ENCODE assay signal across 12 cellular contexts in the genomic region with DNA sequence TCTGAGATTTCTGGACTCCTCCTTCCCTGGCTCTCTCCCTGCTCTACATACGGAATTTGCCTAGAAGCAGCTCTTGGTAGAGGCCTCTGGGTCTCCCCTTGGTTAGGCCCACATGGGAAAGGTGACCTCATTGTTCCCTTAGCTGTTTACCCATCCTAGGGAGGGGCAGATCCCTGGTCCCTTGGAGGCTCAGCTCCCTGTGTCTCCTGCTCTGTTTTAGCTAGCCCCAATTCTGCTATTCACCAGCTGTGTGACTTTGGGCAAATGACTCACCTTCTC. TPM values are rescaled to one million over a fixed set of nuclear protein-coding genes. Genes with fewer than 3 reads are reported as not detected.
DNase-seq lines count a peak whose midpoint lies in the region; ATAC-seq, FAIRE-seq and TF ChIP-seq lines count a peak whose summit lies in the region.
"Had no signal": no experiment of that assay in that cellular context is flagged by ENCODE, and none has a peak within 500 bp of the region (broad histone marks: within the 10 kb centered on the region; RNA-seq: fewer than 3 reads in every experiment).

No MANE protein-coding gene starts in this region.

- FAIRE-seq in urothelium cell line (lab: Jason Lieb, UNC), result no peak

- no peak for TF ChIP-seq POLR2A in adrenal gland (IDR thresholded peaks at IDR 0.05)

- no peaks in the 10 kb centered on the region for H3K27me3 ChIP-seq in adrenal gland
- peaks cover 0 to 34% of the 10 kb centered on the region in 2 donors for H3K27me3 ChIP-seq in left lung

- POLR2A ChIA-PET in T-cell (lab: Charles Lee), result no interaction called here

- H3K9me3 Mint-ChIP-seq in stimulated activated effector memory CD8-positive, alpha-beta T cell treated with anti-CD3 and anti-CD28 coated beads, Interleukin-12 subunit alpha, Interleukin-12 subunit beta, amount 100 ng/mL, for 72 hours, result no peaks in the 10 kb centered on the region
- no peaks in the 10 kb centered on the region for H3K9me3 Mint-ChIP-seq in T-cell
- H3K9me3 Mint-ChIP-seq: neural progenitor cell; stimulated activated memory B cell treated with anti-CD40 and anti-IgM and Interleukin-4, amounts not matched to agents 10 μg/mL and 1 μg/mL and 100 μg/mL, for 72 hours had no signal

- peaks cover 4% of the 10 kb centered on the region for H3K4me1 Mint-ChIP-seq in stimulated activated effector memory CD8-positive, alpha-beta T cell treated with anti-CD3 and anti-CD28 coated beads, Interleukin-12 subunit alpha, Interleukin-12 subunit beta, amount 100 ng/mL, for 72 hours
- H3K4me1 Mint-ChIP-seq in T-cell, result peaks cover 0 to 7% (median 7%) of the 10 kb centered on the region in 3 donors

- intact Hi-C loops in adrenal gland (cut with DNase I) (no loop called here), left lung (cut with DNase I) (loop anchor here in 1 of 2 donors (10.0 kb wide), 1 partner anchor 46 kb away; no protein-coding TSS in a partner anchor)

- H3K9me3 ChIP-seq in adrenal gland (replicated peaks in 1 of 3) (no peaks in the 10 kb centered on the region), left lung (no peaks in the 10 kb centered on the region)

- WGBS in adrenal gland, 4 donors, result 33 to 57% (median 43%) methylated on average over 1 of the region's 1 CpG

- H3K4me3 Mint-ChIP-seq in stimulated activated effector memory CD8-positive, alpha-beta T cell treated with anti-CD3 and anti-CD28 coated beads, Interleukin-12 subunit alpha, Interleukin-12 subunit beta, amount 100 ng/mL, for 72 hours, result no peak overlapping the region
- H3K4me3 Mint-ChIP-seq in T-cell, result no peak overlapping the region
- H3K4me3 Mint-ChIP-seq: brain; neural progenitor cell; stimulated activated memory B cell treated with anti-CD40 and anti-IgM and Interleukin-4, amounts not matched to agents 10 μg/mL and 1 μg/mL and 100 μg/mL, for 72 hours had no signal

- peaks cover 82 to 83% of the 10 kb centered on the region in 2 donors for H3K4me1 ChIP-seq in adrenal gland (replicated peaks in 1 of 2)
- H3K4me1 ChIP-seq in left lung, result peaks cover 36 to 79% of the 10 kb centered on the region in 2 donors

- H3K27ac Mint-ChIP-seq in stimulated activated effector memory CD8-positive, alpha-beta T cell treated with anti-CD3 and anti-CD28 coated beads, Interleukin-12 subunit alpha, Interleukin-12 subunit beta, amount 100 ng/mL, for 72 hours, result no peak overlapping the region
- H3K27ac Mint-ChIP-seq in T-cell, result no peak overlapping the region
- H3K27ac Mint-ChIP-seq: stimulated activated memory B cell treated with anti-CD40 and anti-IgM and Interleukin-4, amounts not matched to agents 10 μg/mL and 1 μg/mL and 100 μg/mL, for 72 hours had no signal

- peaks cover 32 to 57% of the 10 kb centered on the region in 2 donors for H3K27me3 Mint-ChIP-seq in T-cell

- no peak for TF ChIP-seq CTCF in adrenal gland (IDR thresholded peaks at IDR 0.05)
- TF ChIP-seq CTCF in left lung (IDR thresholded peaks at IDR 0.05), result no peak

- no peak for ATAC-seq in left lung
- no peak for ATAC-seq in stimulated activated effector memory CD8-positive, alpha-beta T cell treated with anti-CD3 and anti-CD28 coated beads, Interleukin-12 subunit alpha, Interleukin-12 subunit beta, amount 100 ng/mL, for 72 hours
- ATAC-seq in T-cell (replicated peaks in 1 of 4), result no peak
- ATAC-seq: stimulated activated memory B cell treated with anti-CD40 and anti-IgM and Interleukin-4, amounts not matched to agents 10 μg/mL and 1 μg/mL and 100 μg/mL, for 72 hours had no signal

- CTCF ChIA-PET in T-cell (lab: Charles Lee), result no interaction called here

- H3K4me3 ChIP-seq in adrenal gland (no peak overlapping the region), left lung (no peak overlapping the region)
- H3K4me3 ChIP-seq: neural progenitor cell had no signal

- DNase-seq in DMS53 (lab: John Stamatoyannopoulos, UW) (peak; percentile 74), DMS53 treated with DMSO at 0.1 percent for 48 hours (lab: John Stamatoyannopoulos, UW; ENCODE audit: unreplicated experiment) (no peak), adrenal gland (no peak), left lung (no peak), urothelium cell line (ENCODE audit: low spot score) (peak; percentile 86), T-cell (no peak), midbrain (lab: John Stamatoyannopoulos, UW) (no peak)
- DNase-seq in stimulated activated effector memory CD8-positive, alpha-beta T cell treated with anti-CD3 and anti-CD28 coated beads, Interleukin-12 subunit alpha, Interleukin-12 subunit beta, amount 100 ng/mL, for 72 hours (ENCODE audit: low spot score in 2 of 2), result no peak

- H3K36me3 ChIP-seq in adrenal gland (replicated peaks in 1 of 2), result no peaks in the 10 kb centered on the region
- no peaks in the 10 kb centered on the region for H3K36me3 ChIP-seq in left lung
- H3K36me3 ChIP-seq: neural progenitor cell had no signal

- H3K27ac ChIP-seq in adrenal gland, result peak overlapping the region; percentile 33 to 90 (median 82)
- peak overlapping the region; percentile 60 to 66 for H3K27ac ChIP-seq in left lung
- H3K27ac ChIP-seq: 22Rv1, neural progenitor cell had no signal

- H3K36me3 Mint-ChIP-seq in stimulated activated effector memory CD8-positive, alpha-beta T cell treated with anti-CD3 and anti-CD28 coated beads, Interleukin-12 subunit alpha, Interleukin-12 subunit beta, amount 100 ng/mL, for 72 hours, result no peaks in the 10 kb centered on the region
- no peaks in the 10 kb centered on the region for H3K36me3 Mint-ChIP-seq in T-cell
- H3K36me3 Mint-ChIP-seq: brain; neural progenitor cell; stimulated activated memory B cell treated with anti-CD40 and anti-IgM and Interleukin-4, amounts not matched to agents 10 μg/mL and 1 μg/mL and 100 μg/mL, for 72 hours had no signal

RNA-seq across cellular contexts. Expression of a gene that starts 3.8 kb away (rescaled TPM):
- total RNA-seq in adrenal gland (100 to 1,000 TPM; 195 to 422 (median 262) TPM), left lung (100 to 1,000 TPM in 1 of 2 donors, 10 to 100 TPM in 1; 52.3 to 120 TPM), T-cell (1 to 10 TPM in 3 of 5 donors, under 1 TPM in 1, not detected in 1; 0.75 to 2.2 (median 1.5) TPM)
- 100 to 1,000 TPM; 164 to 448 (median 414) TPM for polyA plus RNA-seq in adrenal gland

Comparison
In these comparisons a context has a peak if more than half of its experiments do, and no peak if none do; other contexts are left out.
1. DNase-seq: peak in DMS53 (single experiment) and urothelium cell line (single experiment); none in DMS53 treated with DMSO at 0.1 percent for 48 hours (single experiment), adrenal gland (0 of 7), left lung (0 of 2), stimulated activated effector memory CD8-positive, alpha-beta T cell treated with anti-CD3 and anti-CD28 coated beads, Interleukin-12 subunit alpha, Interleukin-12 subunit beta, amount 100 ng/mL, for 72 hours (0 of 2), T-cell (0 of 34) and midbrain (single experiment).
2. RNA of a gene that starts 3.8 kb away (total RNA-seq): 195 to 422 TPM in adrenal gland and 52.3 to 120 TPM in left lung; 0.75 to 2.2 TPM in T-cell; every median in the first group is over 10 times any median in the second.